Comparison of ENCODE assay signal across 22 cellular contexts in genomic region chr16:51355871-51356270, GRCh38.
"Had no signal": no experiment of that assay in that cellular context is flagged by ENCODE, and none has a peak within 500 bp of the region (broad histone marks: within the 10 kb centered on the region; RNA-seq: fewer than 3 reads in every experiment).

No MANE protein-coding gene starts in this region.

- H3K4me1 ChIP-seq: thyroid gland had no signal

- DNase-seq: effector memory CD4-positive, alpha-beta T cell; glutamatergic neuron; left cardiac atrium; left ventricle myocardium superior; naive thymus-derived CD4-positive, alpha-beta T cell; nephron progenitor cell; posterior cingulate gyrus; sigmoid colon; stimulated activated CD4-positive, alpha-beta T cell treated with anti-CD3 and anti-CD28 coated beads, Interleukin-2, amount 100 ng/mL, for 24 hours; stimulated activated CD4-positive, alpha-beta T cell treated with anti-CD3 and anti-CD28 coated beads, Interleukin-4, amount 100 ng/mL, for 4 hours; stimulated activated naive B cell treated with anti-CD40 and anti-IgM and Interleukin-4, amounts not matched to agents 10 μg/mL and 1 μg/mL and 100 μg/mL, for 72 hours; stimulated activated naive CD8-positive, alpha-beta T cell treated with anti-CD3 and anti-CD28 coated beads, Interleukin-15, amount 100 ng/mL, for 72 hours; thyroid gland had no signal

- ATAC-seq: esophagus mucosa; left cardiac atrium; left ventricle myocardium superior; naive thymus-derived CD4-positive, alpha-beta T cell; stimulated activated naive B cell treated with anti-CD40 and anti-IgM and Interleukin-4, amounts not matched to agents 10 μg/mL and 1 μg/mL and 100 μg/mL, for 72 hours; stimulated activated naive CD8-positive, alpha-beta T cell treated with anti-CD3 and anti-CD28 coated beads, Interleukin-15, amount 100 ng/mL, for 72 hours had no signal

- H3K4me3 ChIP-seq: coronary artery, lung, sigmoid colon, skin epidermis, thyroid gland had no signal

- H3K36me3 Mint-ChIP-seq: naive thymus-derived CD4-positive, alpha-beta T cell; stimulated activated naive B cell treated with anti-CD40 and anti-IgM and Interleukin-4, amounts not matched to agents 10 μg/mL and 1 μg/mL and 100 μg/mL, for 72 hours; type B pancreatic cell had no signal

- H3K4me3 Mint-ChIP-seq: naive thymus-derived CD4-positive, alpha-beta T cell; nephron progenitor cell; stimulated activated naive B cell treated with anti-CD40 and anti-IgM and Interleukin-4, amounts not matched to agents 10 μg/mL and 1 μg/mL and 100 μg/mL, for 72 hours; stimulated activated naive CD8-positive, alpha-beta T cell treated with anti-CD3 and anti-CD28 coated beads, Interleukin-15, amount 100 ng/mL, for 72 hours; type B pancreatic cell had no signal

- H3K4me1 Mint-ChIP-seq: naive thymus-derived CD4-positive, alpha-beta T cell; stimulated activated naive B cell treated with anti-CD40 and anti-IgM and Interleukin-4, amounts not matched to agents 10 μg/mL and 1 μg/mL and 100 μg/mL, for 72 hours; stimulated activated naive CD8-positive, alpha-beta T cell treated with anti-CD3 and anti-CD28 coated beads, Interleukin-15, amount 100 ng/mL, for 72 hours had no signal

- FAIRE-seq: endometrium, frontal cortex, keratinocyte had no signal

- H3K27ac Mint-ChIP-seq: naive thymus-derived CD4-positive, alpha-beta T cell; nephron progenitor cell; stimulated activated naive B cell treated with anti-CD40 and anti-IgM and Interleukin-4, amounts not matched to agents 10 μg/mL and 1 μg/mL and 100 μg/mL, for 72 hours; stimulated activated naive CD8-positive, alpha-beta T cell treated with anti-CD3 and anti-CD28 coated beads, Interleukin-15, amount 100 ng/mL, for 72 hours; type B pancreatic cell had no signal

- H3K36me3 ChIP-seq: neutrophil, sigmoid colon, thyroid gland had no signal

- H3K27me3 ChIP-seq: neutrophil, sigmoid colon, thyroid gland had no signal

- H3K27ac ChIP-seq: coronary artery, neutrophil, sigmoid colon, skin epidermis, thyroid gland had no signal

- H3K9me3 Mint-ChIP-seq: type B pancreatic cell had no signal

- H3K27me3 Mint-ChIP-seq: naive thymus-derived CD4-positive, alpha-beta T cell; stimulated activated naive B cell treated with anti-CD40 and anti-IgM and Interleukin-4, amounts not matched to agents 10 μg/mL and 1 μg/mL and 100 μg/mL, for 72 hours; stimulated activated naive CD8-positive, alpha-beta T cell treated with anti-CD3 and anti-CD28 coated beads, Interleukin-15, amount 100 ng/mL, for 72 hours had no signal

- H3K9me3 ChIP-seq: neutrophil, sigmoid colon, thyroid gland had no signal
